ENCODE assay signal across 23 cellular contexts in the genomic region with DNA sequence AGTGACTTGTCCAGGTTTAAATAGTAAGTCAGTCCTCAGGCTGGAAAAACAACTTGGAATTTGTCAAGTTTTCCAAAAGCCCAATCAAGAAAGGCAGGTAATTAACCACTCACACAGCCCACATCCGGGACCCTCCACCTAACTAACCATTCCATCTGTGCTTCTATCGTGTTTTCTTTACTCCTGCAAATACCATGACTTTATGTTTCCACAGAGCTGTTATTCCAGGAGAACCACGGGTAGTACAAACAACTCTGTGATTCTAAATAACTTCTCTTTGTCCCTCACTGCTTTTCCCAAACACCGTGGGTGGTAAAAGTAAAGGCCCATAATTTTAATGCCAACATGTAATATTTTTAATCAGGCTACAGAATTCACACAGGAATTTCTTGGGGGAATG. TPM values are rescaled to one million over a fixed set of nuclear protein-coding genes. Genes with fewer than 3 reads are reported as not detected.
DNase-seq lines count a peak whose midpoint lies in the region; ATAC-seq and TF ChIP-seq lines count a peak whose summit lies in the region.
"Had no signal": no experiment of that assay in that cellular context is flagged by ENCODE, and none has a peak within 500 bp of the region (broad histone marks: within the 10 kb centered on the region; RNA-seq: fewer than 3 reads in every experiment).

No MANE protein-coding gene starts in this region.

- 30 to 37% methylated on average over 4 of the region's 4 CpGs for WGBS in thyroid gland, 2 donors
- 29 to 48% (median 44%) methylated on average over 4 of the region's 4 CpGs for WGBS in stomach, 5 donors

- no peak for TF ChIP-seq CTCF in MCF 10A (IDR thresholded peaks at IDR 0.05; ENCODE audit: unreplicated experiment)
- no peak for TF ChIP-seq CTCF in breast epithelium (IDR thresholded peaks at IDR 0.05)
- TF ChIP-seq CTCF in nephron (IDR thresholded peaks at IDR 0.05; ENCODE audit: unreplicated experiment in 3 of 3), result no peak
- no peak for TF ChIP-seq CTCF in thyroid gland (IDR thresholded peaks at IDR 0.05)
- TF ChIP-seq CTCF in stomach (IDR thresholded peaks at IDR 0.05), result no peak

- no peaks in the 10 kb centered on the region for H3K27me3 ChIP-seq in breast epithelium
- H3K27me3 ChIP-seq in thyroid gland, result no peaks in the 10 kb centered on the region
- H3K27me3 ChIP-seq in stomach, result no peaks in the 10 kb centered on the region
- H3K27me3 ChIP-seq: BLaER1 treated with 17β-estradiol and CSF1 and Interleukin-3, amounts not matched to agents 10 nM and 100 nM had no signal

- intact Hi-C loops in MCF 10A (cut with micrococcal nuclease) (loop anchor here (5.0 kb wide), 1 partner anchor 192 kb away; a partner anchor contains a TSS), breast epithelium (cut with DNase I; ENCODE audit: low total_unique reads) (no loop called here), thyroid gland (cut with DNase I) (no loop called here), stomach (cut with DNase I; ENCODE audit: low total_unique reads) (no loop called here)

- H3K36me3 Mint-ChIP-seq in MCF 10A (ENCODE audit: insufficient read depth, unreplicated experiment), result no peaks in the 10 kb centered on the region
- peaks cover 2% of the 10 kb centered on the region for H3K36me3 Mint-ChIP-seq in activated naive CD8-positive, alpha-beta T cell treated with anti-CD3 and anti-CD28 coated beads, Interleukin-2, amount 50 U/mL, for 24 hours (ENCODE audit: low read depth)
- H3K36me3 Mint-ChIP-seq in nephron (ENCODE audit: low read depth), result no peaks in the 10 kb centered on the region

- H3K9me3 ChIP-seq in breast epithelium, result peaks cover 0 to 6% of the 10 kb centered on the region in 2 donors
- no peaks in the 10 kb centered on the region for H3K9me3 ChIP-seq in thyroid gland
- H3K9me3 ChIP-seq in stomach, result peaks cover 0 to 6% (median 0%) of the 10 kb centered on the region in 4 donors

- TF ChIP-seq POLR2A in breast epithelium (IDR thresholded peaks at IDR 0.05) (no peak), thyroid gland (IDR thresholded peaks at IDR 0.05) (no peak), stomach (IDR thresholded peaks at IDR 0.05) (no peak)

- no peak for ATAC-seq in activated naive CD8-positive, alpha-beta T cell treated with anti-CD3 and anti-CD28 coated beads, Interleukin-2, amount 50 U/mL, for 24 hours
- no peak for ATAC-seq in GM18867 (IDR thresholded peaks at IDR 0.05; ENCODE audit: unreplicated experiment)
- ATAC-seq: HCT116, SK-N-SH treated with all-trans-retinoic acid at 6 μM for 48 hours had no signal

- H3K4me3 Mint-ChIP-seq in MCF 10A (ENCODE audit: unreplicated experiment) (no peak overlapping the region), nephron (no peak overlapping the region)
- no peak overlapping the region for H3K4me3 Mint-ChIP-seq in activated naive CD8-positive, alpha-beta T cell treated with anti-CD3 and anti-CD28 coated beads, Interleukin-2, amount 50 U/mL, for 24 hours
- H3K4me3 Mint-ChIP-seq: CD4-positive, alpha-beta T cell had no signal

- no peaks in the 10 kb centered on the region for H3K27me3 Mint-ChIP-seq in MCF 10A (ENCODE audit: insufficient read depth, unreplicated experiment)
- no peaks in the 10 kb centered on the region for H3K27me3 Mint-ChIP-seq in activated naive CD8-positive, alpha-beta T cell treated with anti-CD3 and anti-CD28 coated beads, Interleukin-2, amount 50 U/mL, for 24 hours
- no peaks in the 10 kb centered on the region for H3K27me3 Mint-ChIP-seq in nephron (ENCODE audit: low read depth)
- H3K27me3 Mint-ChIP-seq: CD4-positive, alpha-beta T cell had no signal

- H3K27ac ChIP-seq in breast epithelium (no peak overlapping the region), thyroid gland (peak overlapping the region; percentile 25 to 68 (median 66)), stomach (no peak overlapping the region)
- H3K27ac ChIP-seq: HL-60, RWPE1 had no signal

- H3K4me3 ChIP-seq in breast epithelium (no peak overlapping the region), thyroid gland (replicated peaks in 1 of 3) (no peak overlapping the region), stomach (no peak overlapping the region)
- H3K4me3 ChIP-seq: BLaER1 treated with 17β-estradiol and CSF1 and Interleukin-3, amounts not matched to agents 10 nM and 100 nM had no signal

- CTCF ChIA-PET in MCF 10A (lab: Yijun Ruan, JAX), result interaction anchor here (3.3 kb wide), 1 partner anchor 83 kb away, joined by 18 read pairs; no protein-coding TSS in a partner anchor

- no peaks in the 10 kb centered on the region for H3K9me3 Mint-ChIP-seq in MCF 10A (ENCODE audit: unreplicated experiment)
- H3K9me3 Mint-ChIP-seq in activated naive CD8-positive, alpha-beta T cell treated with anti-CD3 and anti-CD28 coated beads, Interleukin-2, amount 50 U/mL, for 24 hours, result peaks cover 7% of the 10 kb centered on the region
- H3K9me3 Mint-ChIP-seq in nephron, result peaks cover 11% of the 10 kb centered on the region

- H3K27ac Mint-ChIP-seq in MCF 10A (ENCODE audit: low read depth, unreplicated experiment) (peak overlapping the region; percentile 23), nephron (peak overlapping the region in 2 of 3 experiments; percentile 24 to 49)
- H3K27ac Mint-ChIP-seq in activated naive CD8-positive, alpha-beta T cell treated with anti-CD3 and anti-CD28 coated beads, Interleukin-2, amount 50 U/mL, for 24 hours, result peak overlapping the region; percentile 37
- H3K27ac Mint-ChIP-seq: CD4-positive, alpha-beta T cell had no signal

- POLR2A ChIA-PET in MCF 10A (lab: Yijun Ruan, JAX), result interaction anchor here (0.7 to 1.1 kb wide), 2 partner anchors 39 to 146 kb away, joined by 3 to 4 read pairs; no protein-coding TSS in a partner anchor

- H3K4me1 ChIP-seq in breast epithelium, result no peaks in the 10 kb centered on the region
- H3K4me1 ChIP-seq in thyroid gland, result peaks cover 55 to 63% of the 10 kb centered on the region in 2 donors
- H3K4me1 ChIP-seq in stomach, result peaks cover 20 to 42% (median 30%) of the 10 kb centered on the region in 4 donors

- H3K4me1 Mint-ChIP-seq in MCF 10A (ENCODE audit: insufficient read depth, unreplicated experiment) (peaks cover 28% of the 10 kb centered on the region), nephron (peaks cover 8% of the 10 kb centered on the region)
- H3K4me1 Mint-ChIP-seq in activated naive CD8-positive, alpha-beta T cell treated with anti-CD3 and anti-CD28 coated beads, Interleukin-2, amount 50 U/mL, for 24 hours, result peaks cover 50% of the 10 kb centered on the region

- no peak for TF ChIP-seq EP300 in stomach (IDR thresholded peaks at IDR 0.05)

- no TSS peak for BruUV-seq in MCF 10A (replicated peaks; lab: Mats Ljungman, UMichigan)

- no peak for DNase-seq in MCF 10A (ENCODE audit: unreplicated experiment)
- DNase-seq in breast epithelium (ENCODE audit: low spot score in 2 of 2), result no peak
- no peak for DNase-seq in activated naive CD8-positive, alpha-beta T cell treated with anti-CD3 and anti-CD28 coated beads, Interleukin-2, amount 50 U/mL, for 24 hours
- DNase-seq in thyroid gland, result no peak
- no peak for DNase-seq in stomach
- no peak for DNase-seq in stimulated activated naive CD4-positive, alpha-beta T cell (lab: John Stamatoyannopoulos, UW)
- DNase-seq: CD4-positive, alpha-beta T cell; NCI-H1092 treated with DMSO at 0.1 percent for 48 hours; NCI-H1436; NCI-H187; NCI-H2081 treated with DMSO at 0.1 percent for 48 hours; NCI-H2171; NCI-H226; NCI-H510A; NCI-H69; SIG-M5 had no signal

- H3K36me3 ChIP-seq in breast epithelium (no peaks in the 10 kb centered on the region), thyroid gland (no peaks in the 10 kb centered on the region), stomach (no peaks in the 10 kb centered on the region)
- H3K36me3 ChIP-seq: BLaER1 treated with 17β-estradiol and CSF1 and Interleukin-3, amounts not matched to agents 10 nM and 100 nM had no signal

RNA-seq across cellular contexts. Expression of a gene that starts 49.6 kb away (rescaled TPM):
- total RNA-seq in MCF 10A (2022) (112 and 121 TPM in 2 replicates), breast epithelium (10 to 100 TPM; 10.1 to 26.5 (median 11.4) TPM), thyroid gland (100 to 1,000 TPM in 3 of 4 donors, 10 to 100 TPM in 1; 89.6 to 174 (median 122) TPM), stomach (10 to 100 TPM in 3 of 5 donors, 1 to 10 TPM in 2; 6.8 to 18.8 (median 16.0) TPM)
- 1 to 10 TPM; 2.9 to 4.1 (median 2.9) TPM for polyA plus RNA-seq in stomach

Comparison
In these comparisons a context has a peak if more than half of its experiments do, and no peak if none do; other contexts are left out.
1. H3K27ac ChIP-seq: peak in thyroid gland (3 of 3); none in breast epithelium (0 of 2) and stomach (0 of 5).
2. Peak in every context shown above with its lines, with median percentiles within 50 percentile points of each other: H3K27ac Mint-ChIP-seq.